In genomic region chr10:97444212-97444611, GRCh38 we compare ENCODE assay signal across 10 cellular contexts. TPM values are rescaled to one million over a fixed set of nuclear protein-coding genes. Genes with fewer than 3 reads are reported as not detected.
A peak's percentile ranks its signal among the peaks of the same experiment; 100 is the strongest.
DNase-seq lines count a peak whose midpoint lies in the region; ATAC-seq and TF ChIP-seq lines count a peak whose summit lies in the region.
"Had no signal": no experiment of that assay in that cellular context is flagged by ENCODE, and none has a peak within 500 bp of the region (broad histone marks: within the 10 kb centered on the region; RNA-seq: fewer than 3 reads in every experiment).

No MANE protein-coding gene starts in this region.

- H3K4me3 ChIP-seq in SK-N-SH (ENCODE audit: low read depth in 2 of 2, low read length in 1 of 2) (no peak overlapping the region), heart left ventricle (peak overlapping the region in 1 of 12 donors; percentile 62)

- WGBS in SK-N-SH (ENCODE audit: low lambda C conversion rate), result 94% methylated on average over 1 of the region's 1 CpG
- WGBS in heart left ventricle, 4 donors, result 83 to 93% (median 88%) methylated on average over 1 of the region's 1 CpG

- H3K27me3 Mint-ChIP-seq in activated B cell treated with CpG ODN at 0.5 μM for 24 hours, result no peaks in the 10 kb centered on the region
- no peaks in the 10 kb centered on the region for H3K27me3 Mint-ChIP-seq in nephron progenitor cell (ENCODE audit: low read depth, poor library complexity)

- TF ChIP-seq RAD21 in SK-N-SH (IDR thresholded peaks at IDR 0.05; ENCODE audit: low read length), result no peak

- H3K4me1 Mint-ChIP-seq in activated B cell treated with CpG ODN at 0.5 μM for 24 hours, result peaks cover 42% of the 10 kb centered on the region
- H3K4me1 Mint-ChIP-seq in nephron progenitor cell, result peaks cover 37% of the 10 kb centered on the region

- peaks cover 42% of the 10 kb centered on the region for H3K36me3 Mint-ChIP-seq in activated B cell treated with CpG ODN at 0.5 μM for 24 hours (ENCODE audit: low read depth)
- peaks cover 34% of the 10 kb centered on the region for H3K36me3 Mint-ChIP-seq in nephron progenitor cell (ENCODE audit: low read depth)

- no peak for TF ChIP-seq POLR2A in heart left ventricle (IDR thresholded peaks at IDR 0.05)

- intact Hi-C loops in activated B cell treated with CpG ODN at 0.5 μM for 24 hours (cut with micrococcal nuclease) (no loop called here), heart left ventricle (cut with DNase I) (loop anchor here in 2 of 10 donors (2.0 to 10.0 kb wide), 2 partner anchors 15 to 51 kb away; partner anchors contain the start of genes MMS19 (in 1 of the 2) and UBTD1 (in 1 of the 2))

- H3K79me2 ChIP-seq in SK-N-SH (ENCODE audit: insufficient read depth), result peaks cover 67% of the 10 kb centered on the region

- DNase-seq in SK-N-SH, result no peak
- no peak for DNase-seq in activated B cell treated with CpG ODN at 0.5 μM for 24 hours
- no peak for DNase-seq in nephron progenitor cell
- no peak for DNase-seq in heart left ventricle
- DNase-seq: effector CD8-positive, alpha-beta T cell; HCEC 1CT had no signal

- H3K27ac Mint-ChIP-seq in activated B cell treated with CpG ODN at 0.5 μM for 24 hours (no peak overlapping the region), nephron progenitor cell (no peak overlapping the region)

- POLR2A ChIA-PET in SK-N-SH (lab: Yijun Ruan, JAX), result no interaction called here
- POLR2A ChIA-PET in activated B cell treated with CpG ODN at 0.5 μM for 24 hours (lab: Charles Lee), result interaction anchor here (1.5 kb wide), 1 partner anchor 243 kb away, joined by 3 read pairs; the partner anchor contains the start of gene AVPI1

- no peaks in the 10 kb centered on the region for H3F3A ChIP-seq in SK-N-SH (replicated peaks; ENCODE audit: insufficient read depth)

- peaks cover 4% of the 10 kb centered on the region; the same call in 1 of the 2 replicates for H4K20me1 ChIP-seq in SK-N-SH (ENCODE audit: insufficient read depth)

- H3K4me3 Mint-ChIP-seq in activated B cell treated with CpG ODN at 0.5 μM for 24 hours (peak overlapping the region; percentile 4), nephron progenitor cell (peak overlapping the region; percentile 96)

- H3K4me2 ChIP-seq in SK-N-SH, result peak overlapping the region; percentile 79

- CTCF ChIA-PET in SK-N-SH (lab: Yijun Ruan, JAX) (interaction anchor here (1.3 to 2.0 kb wide), 3 partner anchors 36 to 232 kb away, joined by 3 to 4 read pairs (median 4); no protein-coding TSS in a partner anchor), activated B cell treated with CpG ODN at 0.5 μM for 24 hours (lab: Charles Lee) (no interaction called here)

- no peak for ATAC-seq in SK-N-SH treated with all-trans-retinoic acid at 6 μM for 48 hours
- ATAC-seq in activated B cell treated with CpG ODN at 0.5 μM for 24 hours (ENCODE audit: low read depth), result no peak
- ATAC-seq in HG03280 (IDR thresholded peaks at IDR 0.05; ENCODE audit: unreplicated experiment), result no peak
- no peak for ATAC-seq in heart left ventricle

- H2AFZ ChIP-seq in SK-N-SH (ENCODE audit: low read depth), result no peak overlapping the region

- H3K36me3 ChIP-seq in SK-N-SH (replicated peaks in 1 of 2; ENCODE audit: control insufficient read depth in 1 of 2, insufficient read depth in 2 of 2, low read length in 1 of 2) (peaks cover 5 to 18% of the 10 kb centered on the region in 2 experiments), heart left ventricle (peaks cover 0 to 47% (median 36%) of the 10 kb centered on the region in 9 donors)

- H3K27ac ChIP-seq in SK-N-SH (ENCODE audit: low read depth in 2 of 2, low read length in 1 of 2) (no peak overlapping the region), heart left ventricle (no peak overlapping the region)
- H3K27ac ChIP-seq: 22Rv1, right atrium auricular region had no signal

- no peak for TF ChIP-seq EP300 in SK-N-SH (IDR thresholded peaks at IDR 0.05; ENCODE audit: borderline replicate concordance in 1 of 2, low read depth in 1 of 2, low read length in 1 of 2)

- H3K9me3 Mint-ChIP-seq in activated B cell treated with CpG ODN at 0.5 μM for 24 hours, result no peaks in the 10 kb centered on the region
- no peaks in the 10 kb centered on the region for H3K9me3 Mint-ChIP-seq in nephron progenitor cell

- no peaks in the 10 kb centered on the region for H3K27me3 ChIP-seq in SK-N-SH (ENCODE audit: insufficient read depth)
- no peaks in the 10 kb centered on the region for H3K27me3 ChIP-seq in heart left ventricle
- H3K27me3 ChIP-seq: right atrium auricular region had no signal

- peaks cover 7 to 9% of the 10 kb centered on the region in 2 experiments; a peak in 3 of 4 replicates for H3K4me1 ChIP-seq in SK-N-SH (ENCODE audit: control insufficient read depth in 1 of 2, insufficient read depth in 2 of 2, low read depth in 1 of 2, low read length in 1 of 2)
- H3K4me1 ChIP-seq in heart left ventricle, result peaks cover 4 to 37% (median 26%) of the 10 kb centered on the region in 12 donors

- TF ChIP-seq CTCF in SK-N-SH (IDR thresholded peaks at IDR 0.05) (no peak), activated B cell treated with CpG ODN at 0.5 μM for 24 hours (IDR thresholded peaks at IDR 0.05) (no peak), nephron progenitor cell (IDR thresholded peaks at IDR 0.05) (no peak), heart left ventricle (IDR thresholded peaks at IDR 0.05) (no peak)

- H3K9me2 ChIP-seq in SK-N-SH, result no peaks in the 10 kb centered on the region

- H3K9me3 ChIP-seq in SK-N-SH (no peaks in the 10 kb centered on the region), heart left ventricle (no peaks in the 10 kb centered on the region)
- H3K9me3 ChIP-seq: right atrium auricular region had no signal

- 0 out of 2 replicates have a peak overlapping the region, but pooled peaks have one; percentile 75 for H3K9ac ChIP-seq in SK-N-SH

TF ChIP-seq in SK-N-SH, 30 proteins besides CTCF, POLR2A, EP300 and RAD21 (continues in another document):
- TF ChIP-seq FOSL2 (IDR thresholded peaks at IDR 0.05; ENCODE audit: borderline replicate concordance, low read depth) (no peak), ELF1 (IDR thresholded peaks at IDR 0.05) (no peak), PBX3 (IDR thresholded peaks at IDR 0.05) (no peak)

TF ChIP-seq in SK-N-SH treated with all-trans-retinoic acid at 6 μM for 48 hours, 23 proteins besides CTCF, POLR2A, EP300 and RAD21 (continues in another document):
- no peak for TF ChIP-seq ARNTL (CRISPR knock-in tag; IDR thresholded peaks at IDR 0.05; ENCODE audit: borderline replicate concordance, low read depth)
- no peak for TF ChIP-seq PPARA (CRISPR knock-in tag; IDR thresholded peaks at IDR 0.05; ENCODE audit: borderline replicate concordance)
- no peak for TF ChIP-seq ZC3H10 (CRISPR knock-in tag; IDR thresholded peaks at IDR 0.05)
- no peak for TF ChIP-seq ESRRG (CRISPR knock-in tag; IDR thresholded peaks at IDR 0.05)
- TF ChIP-seq ZNF565 (CRISPR knock-in tag; conservative IDR thresholded peaks at IDR 0.05; ENCODE audit: low read depth), result no peak
- no peak for TF ChIP-seq CSRNP3 (CRISPR knock-in tag; IDR thresholded peaks at IDR 0.05)

RNA-seq across cellular contexts. Expression of gene EXOSC1, which starts 1.6 kb away (rescaled TPM):
- polyA plus RNA-seq in SK-N-SH (2012; rRNA removed) (49.0 and 50.0 TPM in 2 replicates), heart left ventricle (10 to 100 TPM; 26.0 to 34.5 TPM)
- 46.6 and 47.9 TPM in 2 replicates for polyA plus RNA-seq in SK-N-SH (2012; cell fraction: cytosol; rRNA removed)
- 25.6 and 31.3 TPM in 2 replicates for polyA plus RNA-seq in SK-N-SH (2012; cell fraction: nucleus; rRNA removed)
- total RNA-seq in activated B cell treated with CpG ODN at 0.5 μM for 24 hours (47.4 and 53.8 TPM in 2 replicates), heart left ventricle (10 to 100 TPM; 14.8 to 24.6 (median 16.9) TPM)

RNA-seq across cellular contexts. Expression of gene ZDHHC16, which starts 1.8 kb away (rescaled TPM):
- 71.5 and 84.2 TPM in 2 replicates for polyA plus RNA-seq in SK-N-SH (2012; rRNA removed)
- 48.0 and 62.5 TPM in 2 replicates for polyA plus RNA-seq in SK-N-SH (2012; cell fraction: cytosol; rRNA removed)
- polyA plus RNA-seq in SK-N-SH (2012; cell fraction: nucleus; rRNA removed), result 76.4 and 107 TPM in 2 replicates
- 39.0 and 40.6 TPM in 2 replicates for total RNA-seq in activated B cell treated with CpG ODN at 0.5 μM for 24 hours
- 10 to 100 TPM; 16.2 to 36.8 (median 25.2) TPM for total RNA-seq in heart left ventricle
- 10 to 100 TPM; 21.3 to 59.5 TPM for polyA plus RNA-seq in heart left ventricle

RNA-seq across cellular contexts. Expression of gene PGAM1, which starts 18.2 kb away (rescaled TPM):
- polyA plus RNA-seq in SK-N-SH (2012; rRNA removed) (398 and 419 TPM in 2 replicates), heart left ventricle (100 to 1,000 TPM in 1 of 2 donors, 10 to 100 TPM in 1; 41.6 to 436 TPM)
- 320 and 415 TPM in 2 replicates for polyA plus RNA-seq in SK-N-SH (2012; cell fraction: cytosol; rRNA removed)
- 161 and 207 TPM in 2 replicates for polyA plus RNA-seq in SK-N-SH (2012; cell fraction: nucleus; rRNA removed)
- total RNA-seq in activated B cell treated with CpG ODN at 0.5 μM for 24 hours (162 and 166 TPM in 2 replicates), heart left ventricle (100 to 1,000 TPM; 204 to 343 (median 250) TPM)

RNA-seq across cellular contexts. Expression of gene RRP12, which starts 43.1 kb away (rescaled TPM):
- polyA plus RNA-seq in SK-N-SH (2012; rRNA removed) (40.9 and 46.4 TPM in 2 replicates), heart left ventricle (10 to 100 TPM; 32.7 to 61.2 TPM)
- 21.5 and 26.1 TPM in 2 replicates for polyA plus RNA-seq in SK-N-SH (2012; cell fraction: cytosol; rRNA removed)
- 123 and 132 TPM in 2 replicates for polyA plus RNA-seq in SK-N-SH (2012; cell fraction: nucleus; rRNA removed)
- total RNA-seq in activated B cell treated with CpG ODN at 0.5 μM for 24 hours (61.8 and 62.6 TPM in 2 replicates), heart left ventricle (10 to 100 TPM in 8 of 9 donors, 1 to 10 TPM in 1; 6.0 to 34.1 (median 18.3) TPM)

RNA-seq across cellular contexts. Expression of gene MMS19, which starts 54.0 kb away (rescaled TPM):
- 56.9 and 83.9 TPM in 2 replicates for polyA plus RNA-seq in SK-N-SH (2012; rRNA removed)
- polyA plus RNA-seq in SK-N-SH (2012; cell fraction: cytosol; rRNA removed), result 29.5 and 42.8 TPM in 2 replicates
- 176 and 209 TPM in 2 replicates for polyA plus RNA-seq in SK-N-SH (2012; cell fraction: nucleus; rRNA removed)
- 83.0 and 89.2 TPM in 2 replicates for total RNA-seq in activated B cell treated with CpG ODN at 0.5 μM for 24 hours
- total RNA-seq in heart left ventricle, result 10 to 100 TPM; 30.2 to 63.5 (median 48.1) TPM
- polyA plus RNA-seq in heart left ventricle, result 10 to 100 TPM; 43.9 to 52.0 TPM
